2 cellular contexts compared by ENCODE assay signal in genomic region chr17:82016061-82016874, GRCh38.
TF ChIP-seq lines count a peak whose summit lies in the region.

No MANE protein-coding gene starts in this region.

TF ChIP-seq in HEK293, 187 proteins besides CTCF, POLR2A, EP300 and RAD21:
- TF ChIP-seq ZNF830 (tag by site-specific recombination; IDR thresholded peaks at IDR 0.05; ENCODE audit: low read depth) (no peak), GLIS1 (tag by site-specific recombination; IDR thresholded peaks at IDR 0.05) (peak; percentile 20; the same call in 1 of the 2 replicates), KLF1 (tag by site-specific recombination; IDR thresholded peaks at IDR 0.05) (peak; percentile 77), GLIS2 (tag by site-specific recombination; IDR thresholded peaks at IDR 0.05) (peak; percentile 38), KLF8 (tag by site-specific recombination; IDR thresholded peaks at IDR 0.05) (peak; percentile 14; the same call in 1 of the 2 replicates), ZNF561 (tag by site-specific recombination; IDR thresholded peaks at IDR 0.05; ENCODE audit: borderline replicate concordance) (no peak)

TF ChIP-seq in GM12878, 131 proteins besides CTCF, POLR2A, EP300 and RAD21:
- TF ChIP-seq ZBTB11 (CRISPR knock-in tag; IDR thresholded peaks at IDR 0.05) (no peak), ESRRA (IDR thresholded peaks at IDR 0.05; ENCODE audit: low read length) (no peak), PRDM15 (CRISPR knock-in tag; IDR thresholded peaks at IDR 0.05) (no peak), GATAD2B (conservative IDR thresholded peaks at IDR 0.05; ENCODE audit: low read depth) (no peak), RELB (IDR thresholded peaks at IDR 0.05; ENCODE audit: low read depth) (no peak), RBBP5 (conservative IDR thresholded peaks at IDR 0.05) (no peak), BACH1 (IDR thresholded peaks at IDR 0.05; ENCODE audit: borderline replicate concordance) (no peak), SKIL (IDR thresholded peaks at IDR 0.05; ENCODE audit: low read depth, poor library complexity, severe bottlenecking) (no peak), ZNF207 (IDR thresholded peaks at IDR 0.05; ENCODE audit: borderline replicate concordance) (no peak), SUZ12 (IDR thresholded peaks at IDR 0.05; ENCODE audit: unreplicated experiment) (no peak)
